Comparison of ENCODE assay signal across 18 cellular contexts in genomic region chr12:54631988-54632728, GRCh38. TPM values are rescaled to one million over a fixed set of nuclear protein-coding genes. Genes with fewer than 3 reads are reported as not detected.
A peak's percentile ranks its signal among the peaks of the same experiment; 100 is the strongest.
DNase-seq lines count a peak whose midpoint lies in the region; TF ChIP-seq lines count a peak whose summit lies in the region.
"Had no signal": no experiment of that assay in that cellular context is flagged by ENCODE, and none has a peak within 500 bp of the region (broad histone marks: within the 10 kb centered on the region; RNA-seq: fewer than 3 reads in every experiment).

No MANE protein-coding gene starts in this region.

- in situ Hi-C loops in SK-MEL-5 (cut with HindIII; ENCODE audit: low pct_unique_long_range_greater_than_20kb, low sequenced_read_pairs), result no loop called here

- TF ChIP-seq CTCF in 22Rv1 (IDR thresholded peaks at IDR 0.05) (peak; percentile 35), GM12873 (IDR thresholded peaks at IDR 0.05; ENCODE audit: insufficient read depth, low read depth, low read length, missing control alignments) (peak; percentile 20)

- DNase-seq in SK-MEL-5 (ENCODE audit: low read depth, low spot score) (peak; percentile 18), iPS DF 19.7 (ENCODE audit: low read depth, low spot score) (peak; percentile 20), HT-29 (ENCODE audit: low spot score) (no peak), NCI-H1417 treated with DMSO at 0.1 percent for 48 hours (lab: John Stamatoyannopoulos, UW) (no peak), middle frontal gyrus (ENCODE audit: extremely low spot score, low spot score) (no peak)
- no peak for DNase-seq in activated CD4-positive, alpha-beta T cell treated with anti-CD3 and anti-CD28 coated beads for 1 hour
- DNase-seq: activated naive CD4-positive, alpha-beta T cell treated with anti-CD3 and anti-CD28 coated beads, Interleukin-2, amount 10 ng/mL, durations not matched to agents 7 days and 5 days; effector CD4-positive, alpha-beta T cell; GF-D8; Kasumi-1; naive B cell; NCI-H2029; NCI-H510A treated with DMSO at 0.1 percent for 48 hours had no signal

- no peak overlapping the region for H3K27ac ChIP-seq in 22Rv1
- H3K27ac ChIP-seq: vagina had no signal

RNA-seq across cellular contexts. Expression of gene LACRT, which starts 2.5 kb away (rescaled TPM):
- not detected in 2 replicates for total RNA-seq in SK-MEL-5 (2014; rRNA removed; shearing (Covaris generic))
- polyA plus RNA-seq in SK-MEL-5 (2015; cell fraction: cytosol; rRNA removed), result not detected in 2 replicates
- polyA plus RNA-seq in SK-MEL-5 (2015; cell fraction: nucleus; rRNA removed), result not detected in 2 replicates
- not detected in 2 replicates for total RNA-seq in HT-29 (2014; rRNA removed; shearing (Covaris generic))
- total RNA-seq: liver, pulmonary artery endothelial cell, vagina had no signal
- polyA plus RNA-seq: liver had no signal

RNA-seq across cellular contexts. Expression of gene DCD, which starts 16.0 kb away (rescaled TPM):
- total RNA-seq in SK-MEL-5 (2014; rRNA removed; shearing (Covaris generic)), result not detected in 2 replicates
- polyA plus RNA-seq in SK-MEL-5 (2015; cell fraction: cytosol; rRNA removed), result not detected in 2 replicates
- polyA plus RNA-seq in SK-MEL-5 (2015; cell fraction: nucleus; rRNA removed), result not detected in 2 replicates
- not detected in 2 replicates for total RNA-seq in HT-29 (2014; rRNA removed; shearing (Covaris generic))
- total RNA-seq: liver, pulmonary artery endothelial cell, vagina had no signal
- polyA plus RNA-seq: liver had no signal

RNA-seq across cellular contexts. Expression of gene PPP1R1A, which starts 43.7 kb away (rescaled TPM):
- total RNA-seq in SK-MEL-5 (2014; rRNA removed; shearing (Covaris generic)), result 0.35 TPM in 1 of 2 replicates, not detected in the other
- 0.24 and 0.42 TPM in 2 replicates for polyA plus RNA-seq in SK-MEL-5 (2015; cell fraction: cytosol; rRNA removed)
- not detected in 2 replicates for polyA plus RNA-seq in SK-MEL-5 (2015; cell fraction: nucleus; rRNA removed)
- total RNA-seq in HT-29 (2014; rRNA removed; shearing (Covaris generic)), result not detected in 2 replicates
- total RNA-seq: pulmonary artery endothelial cell had no signal

Comparison
In these comparisons a context has a peak if more than half of its experiments do, and no peak if none do; other contexts are left out.
1. DNase-seq: peak in SK-MEL-5 (single experiment) and iPS DF 19.7 (single experiment); none in HT-29 (single experiment), NCI-H1417 treated with DMSO at 0.1 percent for 48 hours (single experiment), middle frontal gyrus (single experiment) and activated CD4-positive, alpha-beta T cell treated with anti-CD3 and anti-CD28 coated beads for 1 hour (single experiment).